ENCODE assay signal across 8 cellular contexts in the genomic region with DNA sequence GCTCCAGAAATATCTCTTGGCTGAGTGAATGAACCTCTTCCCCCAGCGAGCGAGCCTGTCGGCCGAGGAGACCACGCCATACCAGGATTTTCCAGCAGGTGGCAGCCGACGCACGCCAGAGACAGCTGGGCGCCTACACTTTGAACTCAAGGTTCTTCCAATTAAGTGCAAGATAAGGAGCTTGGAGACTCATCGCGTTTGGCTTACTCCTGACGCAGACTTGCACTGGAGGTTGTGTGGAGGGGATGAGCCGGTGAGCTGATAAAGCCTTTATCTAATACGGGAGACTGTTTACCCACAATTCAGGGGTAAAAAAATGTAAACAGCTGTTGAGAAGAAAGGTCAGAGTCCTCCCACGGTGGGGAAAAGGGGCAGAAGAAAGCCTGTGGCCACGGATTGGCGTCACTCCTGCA. TPM values are rescaled to one million over a fixed set of nuclear protein-coding genes. Genes with fewer than 3 reads are reported as not detected.
DNase-seq lines count a peak whose midpoint lies in the region; ATAC-seq, FAIRE-seq and TF ChIP-seq lines count a peak whose summit lies in the region.

No MANE protein-coding gene starts in this region.

- FAIRE-seq in A204.1 (lab: Jason Lieb, UNC) = peak; percentile 78

- no peaks in the 10 kb centered on the region for H3K36me3 ChIP-seq in kidney epithelial cell (ENCODE audit: control insufficient read depth, insufficient read depth, low read length)

- peak; percentile 48 for ATAC-seq in GM18520 (IDR thresholded peaks at IDR 0.05; ENCODE audit: unreplicated experiment)
- ATAC-seq in HG03097 (IDR thresholded peaks at IDR 0.05; ENCODE audit: low FRiP score, unreplicated experiment) = peak; percentile 65
- peak; percentile 60 to 65 for ATAC-seq in activated CD4-positive, CD25-positive, alpha-beta regulatory T cell treated with anti-CD3 and anti-CD28 coated beads, Interleukin-2, amount 50 U/mL, for 24 hours

- peak; percentile 78 for DNase-seq in NCI-H2227 (lab: John Stamatoyannopoulos, UW; ENCODE audit: unreplicated experiment)
- DNase-seq in caudate nucleus (lab: John Stamatoyannopoulos, UW) = peak in 55 of 61 donors; percentile 2 to 82 (median 46)
- DNase-seq in kidney epithelial cell (ENCODE audit: low read depth) = peak; percentile 48
- DNase-seq in stimulated activated CD4-positive, alpha-beta T cell treated with anti-CD3 and anti-CD28 coated beads, Interleukin-1b, Interleukin-23, amount 100 ng/mL, for 4 hours (ENCODE audit: low read depth in 2 of 2) = peak; percentile 57 to 63

- H3K27me3 ChIP-seq in kidney epithelial cell (ENCODE audit: control insufficient read depth, insufficient read depth, low read length) = no peaks in the 10 kb centered on the region

- no peak overlapping the region for H3K4me3 ChIP-seq in kidney epithelial cell (ENCODE audit: low read depth, low read length)

- H3K27ac ChIP-seq in caudate nucleus (ENCODE audit: low read depth, low read length) = no peak overlapping the region

- peak; percentile 89 for TF ChIP-seq CTCF in kidney epithelial cell (IDR thresholded peaks at IDR 0.05; ENCODE audit: insufficient read depth, low read length, poor library complexity, severe bottlenecking)

RNA-seq across cellular contexts. Expression of gene EMX2, which starts 45.9 kb away (rescaled TPM):
- total RNA-seq in kidney epithelial cell = 4.1 and 6.1 TPM in 2 replicates
